ENCODE assay signal across 17 cellular contexts in genomic region chr3:170490828-170491560, GRCh38.
"Had no signal": no experiment of that assay in that cellular context is flagged by ENCODE, and none has a peak within 500 bp of the region (broad histone marks: within the 10 kb centered on the region; RNA-seq: fewer than 3 reads in every experiment).

No MANE protein-coding gene starts in this region.

- H3K4me1 ChIP-seq: esophagus squamous epithelium, pancreas, stomach had no signal

- ATAC-seq: activated CD4-positive, alpha-beta T cell treated with anti-CD3 and anti-CD28 coated beads for 36 hours; effector memory CD8-positive, alpha-beta T cell; pancreas; right lobe of liver; WTC11 had no signal

- H3K9me3 ChIP-seq: esophagus squamous epithelium, neutrophil, pancreas, right lobe of liver, stomach, thoracic aorta had no signal

- DNase-seq: activated CD4-positive, alpha-beta T cell treated with anti-CD3 and anti-CD28 coated beads for 36 hours; activated CD4-positive, alpha-beta T cell treated with anti-CD3 and anti-CD28 coated beads, Interleukin-2, amount 50 U/mL, for 48 hours; activated naive CD8-positive, alpha-beta T cell treated with anti-CD3 and anti-CD28 coated beads for 36 hours; activated T-cell treated with anti-CD3 and anti-CD28 coated beads for 4 hours; amniotic stem cell; dermis blood vessel endothelial cell; effector memory CD8-positive, alpha-beta T cell; esophagus squamous epithelium; pancreas; right lobe of liver; small intestine; stimulated activated CD4-positive, alpha-beta T cell treated with anti-CD3 and anti-CD28 coated beads, Interleukin-15, amount 100 ng/mL, for 24 hours; stimulated activated CD4-positive, alpha-beta T cell treated with anti-CD3 and anti-CD28 coated beads, Interleukin-2, amount 100 ng/mL, for 48 hours; stomach had no signal

- H3K27me3 ChIP-seq: pancreas, right lobe of liver, stomach had no signal

- H3K27ac ChIP-seq: esophagus squamous epithelium, neutrophil, pancreas, right lobe of liver, stomach, thoracic aorta had no signal

- H3K4me3 ChIP-seq: esophagus squamous epithelium, pancreas, right lobe of liver, stomach, thoracic aorta had no signal

- H3K36me3 ChIP-seq: esophagus squamous epithelium, neutrophil, pancreas, right lobe of liver, stomach, thoracic aorta had no signal
